In the genomic region with DNA sequence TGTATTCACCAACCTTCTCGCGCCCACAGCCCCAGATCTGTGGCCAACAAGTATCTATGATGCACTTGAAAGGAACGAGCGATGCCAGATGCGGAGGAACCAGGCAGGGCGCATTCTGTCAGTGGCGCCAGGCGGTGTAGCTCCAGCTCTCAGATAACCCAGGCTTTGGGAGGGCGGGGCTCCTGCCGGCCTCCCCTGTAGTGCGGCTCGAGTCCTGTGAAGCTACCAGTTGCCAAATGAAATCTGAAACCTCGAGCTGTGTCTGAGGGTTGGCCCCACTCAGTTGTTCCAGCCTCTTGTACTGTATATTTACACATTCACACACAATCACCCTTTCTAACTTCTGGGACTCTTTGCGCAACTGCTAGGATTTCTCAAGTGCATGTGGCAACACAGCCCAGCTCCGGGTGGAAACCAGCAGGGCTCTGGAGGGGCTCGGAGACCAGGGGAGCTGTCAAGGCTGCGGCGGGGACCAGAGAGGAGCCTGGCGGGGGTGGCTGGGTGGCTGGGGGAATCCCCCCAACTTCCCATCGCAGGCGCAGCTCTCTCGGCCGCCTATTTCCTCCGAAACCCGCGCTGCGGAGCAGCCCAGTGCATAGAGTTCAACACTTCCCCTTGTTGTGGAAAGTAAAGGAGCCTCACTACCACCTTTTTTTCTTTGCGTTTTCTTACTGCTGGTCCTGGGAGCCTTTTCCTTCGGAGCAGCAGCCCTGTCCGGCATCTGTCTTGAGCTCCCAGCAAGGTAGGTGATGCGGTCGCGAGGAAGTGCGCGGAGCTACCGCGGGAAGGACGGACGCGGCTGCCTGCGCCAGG, we compare ENCODE assay signal across 9 cellular contexts. TPM values are rescaled to one million over a fixed set of nuclear protein-coding genes. Genes with fewer than 3 reads are reported as not detected.
DNase-seq lines count a peak whose midpoint lies in the region; ATAC-seq and TF ChIP-seq lines count a peak whose summit lies in the region.
"Had no signal": no experiment of that assay in that cellular context is flagged by ENCODE, and none has a peak within 500 bp of the region (broad histone marks: within the 10 kb centered on the region; RNA-seq: fewer than 3 reads in every experiment).

ARHGAP24 (plus strand) TSS at position 333 of the 813 bp plus-strand sequence.

- peak in 1 of 2 donors; percentile 17 for TF ChIP-seq RAD21 in liver (IDR thresholded peaks at IDR 0.05)

- H3K27me3 ChIP-seq in MG63 (no peaks in the 10 kb centered on the region), SJSA1 (replicated peaks) (peaks cover 17% of the 10 kb centered on the region; the same call in 1 of the 2 replicates), liver (ENCODE audit: control insufficient read depth in 4 of 4, insufficient read depth in 4 of 4, low read length in 3 of 4) (no peaks in the 10 kb centered on the region)

- H3K4me3 ChIP-seq in MG63 (peak within 1 kb of the TSS; percentile 67), SJSA1 (peak within 1 kb of the TSS; percentile 44), liver (ENCODE audit: low read depth in 1 of 3, low read length in 3 of 3) (peak within 1 kb of the TSS; percentile 23 to 52 (median 40))

- intact Hi-C loops in activated CD4-positive, alpha-beta T cell treated with anti-CD3 and anti-CD28 coated beads, Interleukin-2, amount 10 ng/mL, durations not matched to agents 24 days and 14 days (cut with micrococcal nuclease), result no loop called here

- H3K4me1 ChIP-seq in SJSA1 (replicated peaks) (0 out of 2 replicates have a peak, but pooled peaks cover 4% of the 10 kb centered on the region), liver (ENCODE audit: control insufficient read depth in 4 of 4, insufficient read depth in 4 of 4, low read length in 3 of 4) (peaks cover 0 to 10% (median 4%) of the 10 kb centered on the region in 4 donors)

- no peak within 1 kb of the TSS for H3K27ac Mint-ChIP-seq in activated CD4-positive, alpha-beta T cell treated with anti-CD3 and anti-CD28 coated beads, Interleukin-2, amount 10 ng/mL, durations not matched to agents 24 days and 14 days

- CTCF ChIA-PET in HEK293T (lab: Yijun Ruan, JAX), result interaction anchor here (0.6 to 0.7 kb wide), 3 partner anchors 231 to 332 kb away, joined by 3 to 4 read pairs (median 3); no protein-coding TSS in a partner anchor

- H3K27me3 Mint-ChIP-seq in activated CD4-positive, alpha-beta T cell treated with anti-CD3 and anti-CD28 coated beads, Interleukin-2, amount 10 ng/mL, durations not matched to agents 24 days and 14 days, result peaks cover 25% of the 10 kb centered on the region

- H3K27ac ChIP-seq in SJSA1 (peak within 1 kb of the TSS; percentile 12; the same call in 1 of the 2 replicates), liver (ENCODE audit: low read depth in 1 of 2, low read length in 2 of 2) (peak within 1 kb of the TSS; percentile 9 to 59)

- no peaks in the 10 kb centered on the region for H3K9me3 Mint-ChIP-seq in activated CD4-positive, alpha-beta T cell treated with anti-CD3 and anti-CD28 coated beads, Interleukin-2, amount 10 ng/mL, durations not matched to agents 24 days and 14 days

- no peak for TF ChIP-seq CTCF in liver (IDR thresholded peaks at IDR 0.05; ENCODE audit: low read depth, low read length, missing input control)

- no peaks in the 10 kb centered on the region for H3K36me3 Mint-ChIP-seq in activated CD4-positive, alpha-beta T cell treated with anti-CD3 and anti-CD28 coated beads, Interleukin-2, amount 10 ng/mL, durations not matched to agents 24 days and 14 days (ENCODE audit: low read depth)

- no peak within 1 kb of the TSS for H3K9ac ChIP-seq in liver (ENCODE audit: low read depth in 1 of 2, low read length in 2 of 2)

- H3K9me3 ChIP-seq in MG63, result no peaks in the 10 kb centered on the region
- no peaks in the 10 kb centered on the region for H3K9me3 ChIP-seq in SJSA1 (replicated peaks)
- H3K9me3 ChIP-seq in liver (ENCODE audit: control insufficient read depth in 4 of 4, low read length in 3 of 4), result no peaks in the 10 kb centered on the region

- peak; percentile 56 for DNase-seq in activated CD4-positive, alpha-beta T cell treated with anti-CD3 and anti-CD28 coated beads, Interleukin-2, amount 10 ng/mL, durations not matched to agents 24 days and 14 days
- no peak for DNase-seq in activated CD4-positive, alpha-beta T cell treated with anti-CD3 and anti-CD28 coated beads, Interleukin-2, amount 50 U/mL, for 4 hours
- DNase-seq in HEK293T (ENCODE audit: extremely low spot score) (peak; percentile 81), MG63 (peak; percentile 92), SJSA1 (ENCODE audit: low read depth in 1 of 2, low spot score in 2 of 2) (peak; percentile 73 to 81), ecto neural progenitor cell (ENCODE audit: low spot score) (peak; percentile 86)
- DNase-seq in stimulated activated naive CD8-positive, alpha-beta T cell treated with anti-CD3 and anti-CD28 coated beads, Interleukin-15, Interleukin-2, amounts not matched to agents 100 U/mL and 50 U/mL, for 24 hours, result peak; percentile 55
- DNase-seq: DND-41 had no signal

- peak within 1 kb of the TSS; percentile 51 for H3K4me3 Mint-ChIP-seq in activated CD4-positive, alpha-beta T cell treated with anti-CD3 and anti-CD28 coated beads, Interleukin-2, amount 10 ng/mL, durations not matched to agents 24 days and 14 days

- peak; percentile 89 for ATAC-seq in stimulated activated naive CD8-positive, alpha-beta T cell treated with anti-CD3 and anti-CD28 coated beads, Interleukin-15, Interleukin-2, amounts not matched to agents 100 U/mL and 50 U/mL, for 24 hours

- no peaks in the 10 kb centered on the region for H3K36me3 ChIP-seq in MG63
- no peaks in the 10 kb centered on the region for H3K36me3 ChIP-seq in SJSA1
- no peaks in the 10 kb centered on the region for H3K36me3 ChIP-seq in liver (ENCODE audit: control insufficient read depth in 4 of 4, insufficient read depth in 3 of 4, low read depth in 1 of 4, low read length in 3 of 4)

- 3% methylated on average over 41 of the region's 41 CpGs for WGBS in liver

- no peaks in the 10 kb centered on the region for H3K4me1 Mint-ChIP-seq in activated CD4-positive, alpha-beta T cell treated with anti-CD3 and anti-CD28 coated beads, Interleukin-2, amount 10 ng/mL, durations not matched to agents 24 days and 14 days

- POLR2A ChIA-PET in HEK293T (lab: Yijun Ruan, JAX), result interaction anchor here (0.6 to 1.5 kb wide), 9 partner anchors 14 to 581 kb away, joined by 3 to 8 read pairs (median 3); partner anchors contain the start of gene WDFY3

TF ChIP-seq in HEK293T, 16 proteins besides CTCF, POLR2A, EP300 and RAD21:
- TF ChIP-seq L3MBTL2 (conservative IDR thresholded peaks at IDR 0.05) (0 out of 2 replicates have a peak, but pooled peaks have one; percentile 21), NFRKB (IDR thresholded peaks at IDR 0.05) (no peak)

TF ChIP-seq in liver, 16 proteins besides CTCF, POLR2A, EP300 and RAD21:
- peak in 1 of 2 donors; percentile 43 for TF ChIP-seq RXRA (IDR thresholded peaks at IDR 0.05)
- peak in 1 of 2 donors; percentile 53 for TF ChIP-seq JUND (IDR thresholded peaks at IDR 0.05)
- no peak for TF ChIP-seq GABPA (IDR thresholded peaks at IDR 0.05 in 1 of 2, conservative IDR thresholded peaks at IDR 0.05 in 1 of 2)
- no peak for TF ChIP-seq FOXA1 (IDR thresholded peaks at IDR 0.05)
- TF ChIP-seq EGR1 (IDR thresholded peaks at IDR 0.05; ENCODE audit: low read depth in 2 of 2), result no peak
- TF ChIP-seq NR2F2 (IDR thresholded peaks at IDR 0.05), result peak; percentile 33
- peak in 1 of 2 donors; percentile 46 for TF ChIP-seq HNF4A (conservative IDR thresholded peaks at IDR 0.05)
TF ChIP-seq in liver: peak in this region for 4.

RNA-seq across cellular contexts. Expression of gene ARHGAP24, which starts in this region (rescaled TPM):
- not detected in 2 replicates for total RNA-seq in activated CD4-positive, alpha-beta T cell treated with anti-CD3 and anti-CD28 coated beads, Interleukin-2, amount 10 ng/mL, durations not matched to agents 24 days and 14 days
- total RNA-seq in MG63 (2014; rRNA removed; shearing (Covaris generic); ENCODE audit: low replicate concordance), result 1.5 and 4.7 TPM in 2 replicates
- total RNA-seq in SJSA1 (2014; rRNA removed; shearing (Covaris generic)), result 3.4 and 5.4 TPM in 2 replicates
- total RNA-seq in liver, result 10 to 100 TPM in 1 of 2 donors, 1 to 10 TPM in 1; 1.8 to 15.2 TPM
- 1 to 10 TPM; 2.1 to 4.5 TPM for polyA plus RNA-seq in liver

Comparison
In these comparisons a context has a peak if more than half of its experiments do, and no peak if none do; other contexts are left out.
1. Peak in DNase-seq in activated CD4-positive, alpha-beta T cell treated with anti-CD3 and anti-CD28 coated beads, Interleukin-2, amount 10 ng/mL, durations not matched to agents 24 days and 14 days; RNA of the gene not detected or under 1 TPM.
2. DNase-seq: peak in HEK293T (single experiment), MG63 (single experiment), SJSA1 (2 of 2), ecto neural progenitor cell (single experiment) and stimulated activated naive CD8-positive, alpha-beta T cell treated with anti-CD3 and anti-CD28 coated beads, Interleukin-15, Interleukin-2, amounts not matched to agents 100 U/mL and 50 U/mL, for 24 hours (single experiment); none in activated CD4-positive, alpha-beta T cell treated with anti-CD3 and anti-CD28 coated beads, Interleukin-2, amount 50 U/mL, for 4 hours (0 of 2).
3. Peak in every context shown above with its lines, with median percentiles within 50 percentile points of each other: H3K4me3 ChIP-seq.